Comparison of ENCODE assay signal across 16 cellular contexts in genomic region chr1:181554465-181554864, GRCh38.
"Had no signal": no experiment of that assay in that cellular context is flagged by ENCODE, and none has a peak within 500 bp of the region (broad histone marks: within the 10 kb centered on the region; RNA-seq: fewer than 3 reads in every experiment).

No MANE protein-coding gene starts in this region.

- H3K9me3 Mint-ChIP-seq: nephron progenitor cell; stimulated activated naive CD8-positive, alpha-beta T cell treated with anti-CD3 and anti-CD28 coated beads, Interleukin-15, amount 100 ng/mL, for 72 hours had no signal

- H3K27me3 ChIP-seq: gastrocnemius medialis, right atrium auricular region, sigmoid colon had no signal

- ATAC-seq: gastrocnemius medialis; naive thymus-derived CD4-positive, alpha-beta T cell; psoas muscle; stimulated activated naive B cell treated with anti-CD40 and anti-IgM and Interleukin-4, amounts not matched to agents 10 μg/mL and 1 μg/mL and 100 μg/mL, for 72 hours; stimulated activated naive CD8-positive, alpha-beta T cell treated with anti-CD3 and anti-CD28 coated beads, Interleukin-15, amount 100 ng/mL, for 72 hours had no signal

- H3K4me1 ChIP-seq: gastrocnemius medialis, parathyroid adenoma, psoas muscle, right atrium auricular region had no signal

- H3K36me3 Mint-ChIP-seq: naive thymus-derived CD4-positive, alpha-beta T cell; stimulated activated naive B cell treated with anti-CD40 and anti-IgM and Interleukin-4, amounts not matched to agents 10 μg/mL and 1 μg/mL and 100 μg/mL, for 72 hours had no signal

- H3K27ac ChIP-seq: coronary artery, gastrocnemius medialis, hepatocyte, parathyroid adenoma, psoas muscle, right atrium auricular region, sigmoid colon, skin epidermis had no signal

- H3K4me3 Mint-ChIP-seq: naive thymus-derived CD4-positive, alpha-beta T cell; nephron progenitor cell; stimulated activated naive B cell treated with anti-CD40 and anti-IgM and Interleukin-4, amounts not matched to agents 10 μg/mL and 1 μg/mL and 100 μg/mL, for 72 hours; stimulated activated naive CD8-positive, alpha-beta T cell treated with anti-CD3 and anti-CD28 coated beads, Interleukin-15, amount 100 ng/mL, for 72 hours had no signal

- H3K4me3 ChIP-seq: coronary artery, gastrocnemius medialis, hepatocyte, psoas muscle, right atrium auricular region, sigmoid colon, skin epidermis had no signal

- H3K4me1 Mint-ChIP-seq: naive thymus-derived CD4-positive, alpha-beta T cell; stimulated activated naive B cell treated with anti-CD40 and anti-IgM and Interleukin-4, amounts not matched to agents 10 μg/mL and 1 μg/mL and 100 μg/mL, for 72 hours; stimulated activated naive CD8-positive, alpha-beta T cell treated with anti-CD3 and anti-CD28 coated beads, Interleukin-15, amount 100 ng/mL, for 72 hours had no signal

- H3K36me3 ChIP-seq: gastrocnemius medialis, right atrium auricular region, sigmoid colon had no signal

- DNase-seq: effector CD8-positive, alpha-beta T cell; gastrocnemius medialis; naive thymus-derived CD4-positive, alpha-beta T cell; nephron progenitor cell; psoas muscle; sigmoid colon; stimulated activated CD4-positive, alpha-beta T cell treated with anti-CD3 and anti-CD28 coated beads, Interleukin-2, amount 100 ng/mL, for 24 hours; stimulated activated CD4-positive, alpha-beta T cell treated with anti-CD3 and anti-CD28 coated beads, Interleukin-4, amount 100 ng/mL, for 4 hours; stimulated activated naive B cell treated with anti-CD40 and anti-IgM and Interleukin-4, amounts not matched to agents 10 μg/mL and 1 μg/mL and 100 μg/mL, for 72 hours; stimulated activated naive CD8-positive, alpha-beta T cell treated with anti-CD3 and anti-CD28 coated beads, Interleukin-15, amount 100 ng/mL, for 72 hours; trophoblast cell had no signal

- H3K27ac Mint-ChIP-seq: naive thymus-derived CD4-positive, alpha-beta T cell; nephron progenitor cell; stimulated activated naive B cell treated with anti-CD40 and anti-IgM and Interleukin-4, amounts not matched to agents 10 μg/mL and 1 μg/mL and 100 μg/mL, for 72 hours; stimulated activated naive CD8-positive, alpha-beta T cell treated with anti-CD3 and anti-CD28 coated beads, Interleukin-15, amount 100 ng/mL, for 72 hours had no signal

- H3K9me3 ChIP-seq: gastrocnemius medialis, psoas muscle, right atrium auricular region, sigmoid colon had no signal
